In genomic region chr12:55729592-55730446, GRCh38 we compare ENCODE assay signal across 7 cellular contexts. TPM values are rescaled to one million over a fixed set of nuclear protein-coding genes. Genes with fewer than 3 reads are reported as not detected.
DNase-seq lines count a peak whose midpoint lies in the region; TF ChIP-seq lines count a peak whose summit lies in the region.

No MANE protein-coding gene starts in this region.

- H3K4me1 ChIP-seq in left ventricle myocardium inferior (peaks cover 55% of the 10 kb centered on the region), trophoblast cell (ENCODE audit: control insufficient read depth in 1 of 2, insufficient read depth in 2 of 2, low read length in 2 of 2) (peaks cover 11 to 17% of the 10 kb centered on the region in 2 experiments)

- peak overlapping the region; percentile 87 for H3K4ac ChIP-seq in trophoblast cell (ENCODE audit: low read depth, low read length)

- H3K4me2 ChIP-seq in trophoblast cell (ENCODE audit: low read length): peak overlapping the region; percentile 82

- peak overlapping the region; percentile 46 for H2AK5ac ChIP-seq in trophoblast cell (ENCODE audit: low read length)

- peak overlapping the region; percentile 97 for H3K14ac ChIP-seq in trophoblast cell (ENCODE audit: low read length)

- no CpG with 5 or more reads among the region's 25 CpGs for WGBS in trophoblast cell (ENCODE audit: extremely low coverage, insufficient coverage, insufficient read length)

- H3K4me3 ChIP-seq in HFF-Myc (replicated peaks; ENCODE audit: low read depth, low read length): peak overlapping the region; percentile 70
- H3K4me3 ChIP-seq in left ventricle myocardium inferior: peak overlapping the region; percentile 91
- H3K4me3 ChIP-seq in trophoblast cell (ENCODE audit: low read depth, low read length): peak overlapping the region; percentile 93

- H3K79me2 ChIP-seq in trophoblast cell (ENCODE audit: control insufficient read depth, insufficient read depth, low read length, poor library complexity): peaks cover 21% of the 10 kb centered on the region

- TF ChIP-seq CTCF in GM12873 (IDR thresholded peaks at IDR 0.05; ENCODE audit: insufficient read depth, low read depth, low read length, missing control alignments) (peak; percentile 12), HFF-Myc (IDR thresholded peaks at IDR 0.05; ENCODE audit: low read depth, low read length, missing control alignments) (no peak), left ventricle myocardium inferior (IDR thresholded peaks at IDR 0.05; ENCODE audit: borderline replicate concordance) (no peak)

- peak overlapping the region; percentile 57 for H2AFZ ChIP-seq in trophoblast cell (ENCODE audit: insufficient read depth, low read length, poor library complexity)

- peak overlapping the region; percentile 90 for H4K12ac ChIP-seq in trophoblast cell (ENCODE audit: low read depth, low read length)

- intact Hi-C loops in left ventricle myocardium inferior (cut with micrococcal nuclease): no loop called here

- peaks cover 26% of the 10 kb centered on the region for H3K36me3 ChIP-seq in left ventricle myocardium inferior
- peaks cover 22 to 23% of the 10 kb centered on the region in 2 experiments for H3K36me3 ChIP-seq in trophoblast cell (ENCODE audit: control insufficient read depth in 1 of 2, insufficient read depth in 2 of 2, low read length in 2 of 2)

- peak overlapping the region; percentile 97 for H3K18ac ChIP-seq in trophoblast cell (ENCODE audit: low read length)

- H3K9me3 ChIP-seq in left ventricle myocardium inferior (replicated peaks): no peaks in the 10 kb centered on the region
- no peaks in the 10 kb centered on the region for H3K9me3 ChIP-seq in trophoblast cell (ENCODE audit: insufficient read depth, low read depth, low read length)

- peak overlapping the region; percentile 34 for H2BK12ac ChIP-seq in trophoblast cell (ENCODE audit: low read length)

- peaks cover 18% of the 10 kb centered on the region for H3K79me1 ChIP-seq in trophoblast cell (ENCODE audit: low read length)

- H2BK5ac ChIP-seq in trophoblast cell (ENCODE audit: low read depth, low read length, poor library complexity): peak overlapping the region; percentile 90

- H4K8ac ChIP-seq in trophoblast cell (ENCODE audit: low read depth, low read length): peak overlapping the region; percentile 96

- peak overlapping the region; percentile 83 for H3K9ac ChIP-seq in trophoblast cell (ENCODE audit: low read length)

- H3K27me3 ChIP-seq in left ventricle myocardium inferior (ENCODE audit: low read depth): no peaks in the 10 kb centered on the region
- H3K27me3 ChIP-seq in trophoblast cell (ENCODE audit: insufficient read depth, low read length): no peaks in the 10 kb centered on the region

- peak overlapping the region; percentile 96 for H2BK120ac ChIP-seq in trophoblast cell (ENCODE audit: insufficient read depth, low read length, poor library complexity)

- H3K23ac ChIP-seq in trophoblast cell (ENCODE audit: low read length): no peak overlapping the region

- H4K91ac ChIP-seq in trophoblast cell (ENCODE audit: low read depth, low read length): peak overlapping the region; percentile 97

- H3K27ac ChIP-seq in left ventricle myocardium inferior (replicated peaks) (peak overlapping the region; percentile 98), trophoblast cell (ENCODE audit: low read depth, low read length) (peak overlapping the region; percentile 97)

- DNase-seq in HFF-Myc (ENCODE audit: extremely low read depth, low read depth): peak; percentile 69
- peak; percentile 84 for DNase-seq in MV-4-11 (lab: John Stamatoyannopoulos, UW)
- DNase-seq in SK-N-DZ (ENCODE audit: low spot score): peak; percentile 90
- DNase-seq in amygdala (lab: John Stamatoyannopoulos, UW): peak in 55 of 56 donors; percentile 64 to 95 (median 85)
- peak; percentile 90 for DNase-seq in left ventricle myocardium inferior
- DNase-seq in trophoblast cell: peak; percentile 92

RNA-seq across cellular contexts. Expression of gene CD63, which starts 1.0 kb away (rescaled TPM):
- polyA plus RNA-seq in SK-N-DZ (2014; cell fraction: cytosol; rRNA removed): 216 and 246 TPM in 2 replicates
- polyA plus RNA-seq in SK-N-DZ (2014; cell fraction: nucleus; rRNA removed): 96.6 and 110 TPM in 2 replicates
- total RNA-seq in left ventricle myocardium inferior: 705 TPM
- polyA plus RNA-seq in trophoblast cell (2013): 2,489 and 2,535 TPM in 2 replicates

RNA-seq across cellular contexts. Expression of gene RDH5, which starts 9.6 kb away (rescaled TPM):
- polyA plus RNA-seq in SK-N-DZ (2014; cell fraction: cytosol; rRNA removed): 2.2 and 3.8 TPM in 2 replicates
- polyA plus RNA-seq in SK-N-DZ (2014; cell fraction: nucleus; rRNA removed): 2.7 and 3.8 TPM in 2 replicates
- 12.2 TPM for total RNA-seq in left ventricle myocardium inferior
- 0.81 and 1.4 TPM in 2 replicates for polyA plus RNA-seq in trophoblast cell (2013)

RNA-seq across cellular contexts. Expression of gene GDF11, which starts 13.1 kb away (rescaled TPM):
- 10.8 and 17.3 TPM in 2 replicates for polyA plus RNA-seq in SK-N-DZ (2014; cell fraction: cytosol; rRNA removed)
- 8.2 and 13.5 TPM in 2 replicates for polyA plus RNA-seq in SK-N-DZ (2014; cell fraction: nucleus; rRNA removed)
- 15.6 TPM for total RNA-seq in left ventricle myocardium inferior
- 8.6 and 9.5 TPM in 2 replicates for polyA plus RNA-seq in trophoblast cell (2013)

RNA-seq across cellular contexts. Expression of gene BLOC1S1, which starts 14.0 kb away (rescaled TPM):
- polyA plus RNA-seq in SK-N-DZ (2014; cell fraction: cytosol; rRNA removed): 96.9 and 151 TPM in 2 replicates
- 101 and 105 TPM in 2 replicates for polyA plus RNA-seq in SK-N-DZ (2014; cell fraction: nucleus; rRNA removed)
- total RNA-seq in left ventricle myocardium inferior: 109 TPM
- 47.3 and 48.7 TPM in 2 replicates for polyA plus RNA-seq in trophoblast cell (2013)

RNA-seq across cellular contexts. Expression of gene ITGA7, which starts 22.1 kb away (rescaled TPM):
- polyA plus RNA-seq in SK-N-DZ (2014; cell fraction: cytosol; rRNA removed): 5.7 and 9.4 TPM in 2 replicates
- 56.6 and 58.7 TPM in 2 replicates for polyA plus RNA-seq in SK-N-DZ (2014; cell fraction: nucleus; rRNA removed)
- total RNA-seq in left ventricle myocardium inferior: 520 TPM
- 0.92 and 1.1 TPM in 2 replicates for polyA plus RNA-seq in trophoblast cell (2013)

Comparison
In these comparisons a context has a peak if more than half of its experiments do, and no peak if none do; other contexts are left out.
1. Peak in every context shown above with its lines: DNase-seq, H3K4me3 ChIP-seq and H3K27ac ChIP-seq.